In genomic region chr15:96334705-96335428, GRCh38 we compare ENCODE assay signal across 9 cellular contexts. TPM values are rescaled to one million over a fixed set of nuclear protein-coding genes. Genes with fewer than 3 reads are reported as not detected.
A peak's percentile ranks its signal among the peaks of the same experiment; 100 is the strongest.
DNase-seq lines count a peak whose midpoint lies in the region; ATAC-seq and TF ChIP-seq lines count a peak whose summit lies in the region.
"Had no signal": no experiment of that assay in that cellular context is flagged by ENCODE, and none has a peak within 500 bp of the region (broad histone marks: within the 10 kb centered on the region; RNA-seq: fewer than 3 reads in every experiment).

No MANE protein-coding gene starts in this region.

- H2AFZ ChIP-seq in ACC112 (ENCODE audit: low read length, unreplicated experiment) (no peak overlapping the region), KMS-11 (ENCODE audit: low read depth) (no peak overlapping the region), neuronal stem cell (ENCODE audit: low read length) (no peak overlapping the region)

- H2BK15ac ChIP-seq in neuronal stem cell (ENCODE audit: low read length): no peak overlapping the region

- H2BK12ac ChIP-seq in neuronal stem cell (ENCODE audit: low read length): no peak overlapping the region

- TF ChIP-seq CTCF in KMS-11 (conservative IDR thresholded peaks at IDR 0.05; ENCODE audit: low read depth, low read length) (no peak), epithelial cell of esophagus (IDR thresholded peaks at IDR 0.05; ENCODE audit: insufficient read depth, low read depth, low read length, missing control alignments) (no peak)

- no peak overlapping the region for H3K23ac ChIP-seq in neuronal stem cell (ENCODE audit: low read depth, low read length, poor library complexity)

- no peak overlapping the region for H4K8ac ChIP-seq in neuronal stem cell (ENCODE audit: low read depth, low read length)

- DNase-seq in epithelial cell of esophagus (ENCODE audit: low read depth): peak; percentile 37
- DNase-seq in neuronal stem cell (ENCODE audit: low spot score): no peak
- DNase-seq in kidney tubule cell (ENCODE audit: low spot score): no peak
- no peak for DNase-seq in GOT3 (lab: John Stamatoyannopoulos, UW)

- H2BK120ac ChIP-seq in neuronal stem cell (ENCODE audit: low read depth, low read length): no peak overlapping the region

- H2BK5ac ChIP-seq in neuronal stem cell (ENCODE audit: low read length): peak overlapping the region; percentile 85

- H3K79me1 ChIP-seq in neuronal stem cell (ENCODE audit: low read depth, low read length): no peaks in the 10 kb centered on the region

- no CpG with 5 or more reads among the region's 5 CpGs for WGBS in neuronal stem cell (ENCODE audit: extremely low coverage in 2 of 2, insufficient read length in 2 of 2, insufficient replicate concordance in 1 of 2), 2 donors

- peak overlapping the region; percentile 60 for H3K14ac ChIP-seq in neuronal stem cell (ENCODE audit: low read length)

- H3K27me3 ChIP-seq in ACC112 (ENCODE audit: insufficient read depth, low read length) (no peaks in the 10 kb centered on the region), KMS-11 (ENCODE audit: insufficient read depth, low read depth) (no peaks in the 10 kb centered on the region), neuronal stem cell (ENCODE audit: control insufficient read depth in 3 of 3, insufficient read depth in 3 of 3, low read depth in 1 of 3, low read length in 3 of 3) (no peaks in the 10 kb centered on the region)

- H3K79me2 ChIP-seq in ACC112 (ENCODE audit: control insufficient read depth, insufficient read depth, low read length, unreplicated experiment): peaks cover 94% of the 10 kb centered on the region
- peaks cover 45% of the 10 kb centered on the region for H3K79me2 ChIP-seq in KMS-11 (ENCODE audit: insufficient read depth, low read depth)

- no peaks in the 10 kb centered on the region for H3K9me3 ChIP-seq in neuronal stem cell (replicated peaks in 1 of 2; ENCODE audit: control insufficient read depth in 2 of 2, insufficient read depth in 1 of 2, low read depth in 1 of 2, low read length in 2 of 2)

- H3K9ac ChIP-seq in KMS-11: no peak overlapping the region
- H3K9ac ChIP-seq in neuronal stem cell (ENCODE audit: low read depth, low read length, poor library complexity): peak overlapping the region; percentile 92

- peak overlapping the region; percentile 93 for H3K18ac ChIP-seq in neuronal stem cell (ENCODE audit: low read length)

- H3K4me1 ChIP-seq in ACC112 (ENCODE audit: control insufficient read depth, insufficient read depth, low read length, unreplicated experiment) (no peaks in the 10 kb centered on the region), KMS-11 (ENCODE audit: low read depth, poor library complexity, severe bottlenecking) (peaks cover 53% of the 10 kb centered on the region), neuronal stem cell (ENCODE audit: control insufficient read depth in 2 of 2, insufficient read depth in 1 of 2, low read depth in 1 of 2, low read length in 2 of 2) (peaks cover 1 to 26% of the 10 kb centered on the region in 2 donors)

- H3K4me2 ChIP-seq in KMS-11 (peak overlapping the region; percentile 67), neuronal stem cell (ENCODE audit: insufficient read depth, low read length, poor library complexity, severe bottlenecking) (peak overlapping the region; percentile 94)

- H3K4me3 ChIP-seq in ACC112 (ENCODE audit: low read depth, low read length) (peak overlapping the region; percentile 97), KMS-11 (IDR thresholded peaks at IDR 0.05; ENCODE audit: insufficient read depth, low read depth, low read length) (no peak overlapping the region), epithelial cell of esophagus (ENCODE audit: low read length) (peak overlapping the region; percentile 68), neuronal stem cell (ENCODE audit: low read length in 2 of 2) (peak overlapping the region; percentile 81 to 97)

- H4K20me1 ChIP-seq in KMS-11 (ENCODE audit: insufficient read depth): no peaks in the 10 kb centered on the region

- no peak overlapping the region for H4K91ac ChIP-seq in neuronal stem cell (ENCODE audit: low read depth, low read length, poor library complexity)

- H2AK5ac ChIP-seq in neuronal stem cell (ENCODE audit: low read depth, low read length): no peak overlapping the region

- no peak overlapping the region for H3K4ac ChIP-seq in neuronal stem cell (ENCODE audit: low read length)

- ATAC-seq in HG02623 (IDR thresholded peaks at IDR 0.05; ENCODE audit: unreplicated experiment) (no peak), GM19328 (IDR thresholded peaks at IDR 0.05; ENCODE audit: unreplicated experiment) (no peak)
- ATAC-seq: left lobe of liver had no signal

- H3K27ac ChIP-seq in ACC112 (ENCODE audit: low read depth, low read length): peak overlapping the region; percentile 80
- H3K27ac ChIP-seq in KMS-11: no peak overlapping the region
- H3K27ac ChIP-seq in neuronal stem cell (replicated peaks; ENCODE audit: low read length): peak overlapping the region; percentile 6

- peaks cover 59% of the 10 kb centered on the region for H3K36me3 ChIP-seq in ACC112 (ENCODE audit: insufficient read depth, low read length)
- H3K36me3 ChIP-seq in KMS-11 (ENCODE audit: insufficient read depth): no peaks in the 10 kb centered on the region
- peaks cover 28 to 71% of the 10 kb centered on the region in 2 donors for H3K36me3 ChIP-seq in neuronal stem cell (replicated peaks in 1 of 2; ENCODE audit: control insufficient read depth in 2 of 2, insufficient read depth in 2 of 2, low read length in 2 of 2)

RNA-seq across cellular contexts. Expression of gene NR2F2, which starts 4.4 kb away (rescaled TPM):
- 43.2 TPM for polyA plus RNA-seq in neuronal stem cell (2013, experiment 1 of 2)
- polyA plus RNA-seq in neuronal stem cell (2013, experiment 2 of 2): 45.4 TPM
